8 cellular contexts compared by ENCODE assay signal in genomic region chr4:2468464-2469191, GRCh38. TPM values are rescaled to one million over a fixed set of nuclear protein-coding genes. Genes with fewer than 3 reads are reported as not detected.
DNase-seq lines count a peak whose midpoint lies in the region; ATAC-seq, FAIRE-seq and TF ChIP-seq lines count a peak whose summit lies in the region.

A gene with protein sequence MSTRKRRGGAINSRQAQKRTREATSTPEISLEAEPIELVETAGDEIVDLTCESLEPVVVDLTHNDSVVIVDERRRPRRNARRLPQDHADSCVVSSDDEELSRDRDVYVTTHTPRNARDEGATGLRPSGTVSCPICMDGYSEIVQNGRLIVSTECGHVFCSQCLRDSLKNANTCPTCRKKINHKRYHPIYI (plus strand): TSS chr4:2469106. CDS start chr4:2490494, 21,388 bp downstream.

- peak within 1 kb of the TSS; percentile 97 to 98 for H3K27ac Mint-ChIP-seq in T-cell

- H3K9me3 ChIP-seq in heart left ventricle (no peaks in the 10 kb centered on the region), upper lobe of left lung (no peaks in the 10 kb centered on the region)

- DNase-seq in GM12891 (ENCODE audit: insufficient read length, low spot score): peak; percentile 96
- DNase-seq in NCI-H1436 treated with DMSO at 0.1 percent for 48 hours (lab: John Stamatoyannopoulos, UW): peak; percentile 82
- DNase-seq in T-cell: peak; percentile 84 to 97 (median 95)
- peak; percentile 97 for DNase-seq in heart left ventricle
- peak; percentile 91 to 99 (median 94) for DNase-seq in posterior cingulate gyrus
- peak; percentile 95 to 97 for DNase-seq in upper lobe of left lung

- H3K4me1 Mint-ChIP-seq in T-cell: peaks cover 45 to 56% (median 46%) of the 10 kb centered on the region in 3 donors

- H3K27ac ChIP-seq in adipose tissue (ENCODE audit: low read depth, low read length): peak within 1 kb of the TSS; percentile 55
- H3K27ac ChIP-seq in heart left ventricle: peak within 1 kb of the TSS; percentile 86 to 98 (median 94)
- peak within 1 kb of the TSS; percentile 88 to 97 (median 92) for H3K27ac ChIP-seq in upper lobe of left lung

- ATAC-seq in HG02840 (IDR thresholded peaks at IDR 0.05; ENCODE audit: low FRiP score, unreplicated experiment): peak; percentile 83
- peak; percentile 85 to 87 (median 86) for ATAC-seq in T-cell (replicated peaks in 1 of 4)
- peak; percentile 95 to 97 (median 96) for ATAC-seq in heart left ventricle
- peak; percentile 96 to 97 for ATAC-seq in upper lobe of left lung (ENCODE audit: low FRiP score in 2 of 2)

- 0 to 1% (median 0%) methylated on average over 65 to 73 of the region's 73 CpGs for WGBS in adipose tissue, 3 donors
- 0 to 1% (median 0%) methylated on average over 49 to 73 of the region's 73 CpGs for WGBS in heart left ventricle, 4 donors
- WGBS in upper lobe of left lung, 2 donors: 0 to 1% methylated on average over 47 to 69 of the region's 73 CpGs

- POLR2A ChIA-PET in T-cell (lab: Charles Lee): interaction anchor here (0.5 to 1.7 kb wide), 15 partner anchors 11 to 228 kb away, joined by 3 to 15 read pairs (median 4); partner anchors contain the start of genes FAM193A (in 2 of the 2), CFAP99 (in 1 of the 2) and MXD4 (in 1 of the 2)

- H3K36me3 Mint-ChIP-seq in T-cell: peaks cover 11% of the 10 kb centered on the region

- H3K36me3 ChIP-seq in heart left ventricle: peaks cover 0 to 29% (median 18%) of the 10 kb centered on the region in 9 donors
- H3K36me3 ChIP-seq in upper lobe of left lung: peaks cover 0 to 25% (median 5%) of the 10 kb centered on the region in 4 donors

- H3K27me3 Mint-ChIP-seq in T-cell: no peaks in the 10 kb centered on the region

- no peak for TF ChIP-seq EP300 in upper lobe of left lung (IDR thresholded peaks at IDR 0.05)

- intact Hi-C loops in heart left ventricle (cut with DNase I): loop anchor here in 8 of 10 donors (2.0 to 10.0 kb wide), 6 partner anchors 14 to 244 kb away; partner anchors contain the start of gene FAM193A (in 7 of the 8)
- intact Hi-C loops in posterior cingulate gyrus (cut with DNase I): loop anchor here (1.0 to 5.0 kb wide), 2 partner anchors 68 to 226 kb away; partner anchors contain the start of genes FAM193A, HAUS3 and POLN

- CTCF ChIA-PET in T-cell (lab: Charles Lee): interaction anchor here in 1 of 2 donors (0.7 to 1.9 kb wide), 8 partner anchors 14 to 248 kb away, joined by 3 to 7 read pairs (median 4); partner anchors contain the start of genes CFAP99, FAM193A and MXD4

- no peaks in the 10 kb centered on the region for H3K9me3 Mint-ChIP-seq in T-cell

- peak within 1 kb of the TSS; percentile 97 to 98 (median 98) for H3K4me3 Mint-ChIP-seq in T-cell

- H3K4me1 ChIP-seq in heart left ventricle (peaks cover 6 to 37% (median 24%) of the 10 kb centered on the region in 12 donors), upper lobe of left lung (peaks cover 21 to 32% (median 23%) of the 10 kb centered on the region in 4 donors)

- H3K27me3 ChIP-seq in heart left ventricle (no peaks in the 10 kb centered on the region), upper lobe of left lung (no peaks in the 10 kb centered on the region)

- H3K4me3 ChIP-seq in heart left ventricle (peak within 1 kb of the TSS; percentile 71 to 100 (median 91)), upper lobe of left lung (peak within 1 kb of the TSS; percentile 75 to 99 (median 87))

- TF ChIP-seq POLR2A in GM12891 (IDR thresholded peaks at IDR 0.05; ENCODE audit: low read depth, low read length) (peak; percentile 84; the same call in 1 of the 2 replicates), heart left ventricle (IDR thresholded peaks at IDR 0.05) (peak in 1 of 2 donors; percentile 66), upper lobe of left lung (IDR thresholded peaks at IDR 0.05) (peak in 2 of 4 donors; percentile 40 to 80)

- TF ChIP-seq CTCF in heart left ventricle (IDR thresholded peaks at IDR 0.05) (peak in 1 of 12 donors; percentile 6), upper lobe of left lung (IDR thresholded peaks at IDR 0.05) (peak in 2 of 6 experiments; percentile 16 to 19)

- peak; percentile 71 for FAIRE-seq in GM12891 (lab: Jason Lieb, UNC)

TF ChIP-seq in GM12891, 5 proteins besides CTCF, POLR2A, EP300 and RAD21:
- TF ChIP-seq POU2F2 (IDR thresholded peaks at IDR 0.05; ENCODE audit: low read depth, low read length) (peak; percentile 40; the same call in 1 of the 2 replicates), SPI1 (IDR thresholded peaks at IDR 0.05; ENCODE audit: low read depth, low read length) (peak; percentile 81), TAF1 (IDR thresholded peaks at IDR 0.05; ENCODE audit: low read depth, low read length) (peak; percentile 97), PAX5 (IDR thresholded peaks at IDR 0.05; ENCODE audit: insufficient read depth, low read length, severe bottlenecking) (no peak), POLR2AphosphoS5 (IDR thresholded peaks at IDR 0.05; ENCODE audit: low read depth, low read length) (0 out of 2 replicates have a peak, but pooled peaks have one; percentile 92)

RNA-seq across cellular contexts. Expression of the gene that starts here (rescaled TPM):
- polyA plus RNA-seq in GM12891 (2012; ENCODE audit: low read depth, missing spikeins): 52.9 TPM
- total RNA-seq in T-cell (100 to 1,000 TPM in 4 of 5 donors, 10 to 100 TPM in 1; 89.2 to 107 (median 104) TPM), heart left ventricle (10 to 100 TPM; 24.3 to 45.7 (median 30.8) TPM), upper lobe of left lung (10 to 100 TPM; 28.0 to 48.5 (median 43.3) TPM)
- polyA plus RNA-seq in adipose tissue (10 to 100 TPM; 17.7 to 24.4 (median 22.6) TPM), heart left ventricle (10 to 100 TPM; 10.6 to 36.3 TPM)

Comparison
In these comparisons a context has a peak if more than half of its experiments do, and no peak if none do; other contexts are left out.
1. Peak in every context shown above with its lines: DNase-seq, ATAC-seq, H3K4me3 ChIP-seq and H3K27ac ChIP-seq.